In genomic region chr18:25594351-25594750, GRCh38 we compare ENCODE assay signal across 17 cellular contexts.
DNase-seq lines count a peak whose midpoint lies in the region; ATAC-seq and TF ChIP-seq lines count a peak whose summit lies in the region.
"Had no signal": no experiment of that assay in that cellular context is flagged by ENCODE, and none has a peak within 500 bp of the region (broad histone marks: within the 10 kb centered on the region; RNA-seq: fewer than 3 reads in every experiment).

No MANE protein-coding gene starts in this region.

- in situ Hi-C loops in ACHN (cut with HindIII; ENCODE audit: low pct_ligation_motif_present, low pct_unique_long_range_greater_than_20kb, low sequenced_read_pairs), result no loop called here

- H3K27ac Mint-ChIP-seq in activated naive CD8-positive, alpha-beta T cell treated with anti-CD3 and anti-CD28 coated beads for 36 hours, result no peak overlapping the region
- H3K27ac Mint-ChIP-seq in activated T-helper 1 cell treated with anti-CD3 and anti-CD28 coated beads, Interleukin-12 subunit alpha, Interleukin-12 subunit beta, Interleukin-2, Interleukin-4 antibody, amounts not matched to agents 30 ng/mL and 10 ng/mL and 1 ng/mL, durations not matched to agents 14 hours and 24 hours and 36 hours, result no peak overlapping the region

- H3K27me3 Mint-ChIP-seq in activated naive CD8-positive, alpha-beta T cell treated with anti-CD3 and anti-CD28 coated beads for 36 hours, result no peaks in the 10 kb centered on the region
- no peaks in the 10 kb centered on the region for H3K27me3 Mint-ChIP-seq in activated T-helper 1 cell treated with anti-CD3 and anti-CD28 coated beads, Interleukin-12 subunit alpha, Interleukin-12 subunit beta, Interleukin-2, Interleukin-4 antibody, amounts not matched to agents 30 ng/mL and 10 ng/mL and 1 ng/mL, durations not matched to agents 14 hours and 24 hours and 36 hours (ENCODE audit: insufficient read depth)

- H3K4me3 ChIP-seq in fibroblast of villous mesenchyme (ENCODE audit: low read depth, low read length), result no peak overlapping the region
- H3K4me3 ChIP-seq: GM12878, MG63 had no signal

- TF ChIP-seq CTCF in fibroblast of villous mesenchyme (IDR thresholded peaks at IDR 0.05; ENCODE audit: insufficient read depth, low read depth, low read length), result no peak

- H3K9me3 Mint-ChIP-seq in activated naive CD8-positive, alpha-beta T cell treated with anti-CD3 and anti-CD28 coated beads for 36 hours, result no peaks in the 10 kb centered on the region
- no peaks in the 10 kb centered on the region for H3K9me3 Mint-ChIP-seq in activated T-helper 1 cell treated with anti-CD3 and anti-CD28 coated beads, Interleukin-12 subunit alpha, Interleukin-12 subunit beta, Interleukin-2, Interleukin-4 antibody, amounts not matched to agents 30 ng/mL and 10 ng/mL and 1 ng/mL, durations not matched to agents 14 hours and 24 hours and 36 hours

- no peak for ATAC-seq in GM19452 (IDR thresholded peaks at IDR 0.05; ENCODE audit: unreplicated experiment)
- ATAC-seq: GM12878 had no signal

- no peaks in the 10 kb centered on the region for H3K4me1 Mint-ChIP-seq in activated naive CD8-positive, alpha-beta T cell treated with anti-CD3 and anti-CD28 coated beads for 36 hours
- no peaks in the 10 kb centered on the region for H3K4me1 Mint-ChIP-seq in activated T-helper 1 cell treated with anti-CD3 and anti-CD28 coated beads, Interleukin-12 subunit alpha, Interleukin-12 subunit beta, Interleukin-2, Interleukin-4 antibody, amounts not matched to agents 30 ng/mL and 10 ng/mL and 1 ng/mL, durations not matched to agents 14 hours and 24 hours and 36 hours (ENCODE audit: low read depth)

- intact Hi-C loops in activated T-helper 1 cell treated with anti-CD3 and anti-CD28 coated beads, Interleukin-12 subunit alpha, Interleukin-12 subunit beta, Interleukin-2, Interleukin-4 antibody, amounts not matched to agents 30 ng/mL and 10 ng/mL and 1 ng/mL, durations not matched to agents 14 hours and 24 hours and 36 hours (cut with micrococcal nuclease), result no loop called here

- H3K4me3 Mint-ChIP-seq in activated naive CD8-positive, alpha-beta T cell treated with anti-CD3 and anti-CD28 coated beads for 36 hours, result no peak overlapping the region
- no peak overlapping the region for H3K4me3 Mint-ChIP-seq in activated T-helper 1 cell treated with anti-CD3 and anti-CD28 coated beads, Interleukin-12 subunit alpha, Interleukin-12 subunit beta, Interleukin-2, Interleukin-4 antibody, amounts not matched to agents 30 ng/mL and 10 ng/mL and 1 ng/mL, durations not matched to agents 14 hours and 24 hours and 36 hours

- DNase-seq in ACHN, result peak; percentile 2
- peak; percentile 8 for DNase-seq in HS-5 (ENCODE audit: low read depth)
- DNase-seq in amniotic epithelial cell (ENCODE audit: low read depth), result peak; percentile 78
- DNase-seq in fibroblast of villous mesenchyme (ENCODE audit: low read depth), result peak; percentile 23
- DNase-seq in activated naive CD8-positive, alpha-beta T cell treated with anti-CD3 and anti-CD28 coated beads for 36 hours, result no peak
- no peak for DNase-seq in activated T-helper 1 cell treated with anti-CD3 and anti-CD28 coated beads, Interleukin-12 subunit alpha, Interleukin-12 subunit beta, Interleukin-2, Interleukin-4 antibody, amounts not matched to agents 30 ng/mL and 10 ng/mL and 1 ng/mL, durations not matched to agents 14 hours and 24 hours and 36 hours (ENCODE audit: low spot score)
- DNase-seq in superior temporal gyrus (ENCODE audit: extremely low spot score), result no peak
- DNase-seq: 8988T, C1 segment of cervical spinal cord, HCEC 1CT, KBM-7, MG63, NCI-H1105, NCI-H187, SHP77 had no signal

- H3K36me3 Mint-ChIP-seq in activated naive CD8-positive, alpha-beta T cell treated with anti-CD3 and anti-CD28 coated beads for 36 hours, result no peaks in the 10 kb centered on the region
- H3K36me3 Mint-ChIP-seq in activated T-helper 1 cell treated with anti-CD3 and anti-CD28 coated beads, Interleukin-12 subunit alpha, Interleukin-12 subunit beta, Interleukin-2, Interleukin-4 antibody, amounts not matched to agents 30 ng/mL and 10 ng/mL and 1 ng/mL, durations not matched to agents 14 hours and 24 hours and 36 hours (ENCODE audit: low read depth), result no peaks in the 10 kb centered on the region

Comparison
In these comparisons a context has a peak if more than half of its experiments do, and no peak if none do; other contexts are left out.
1. DNase-seq: peak in ACHN (single experiment), HS-5 (single experiment), amniotic epithelial cell (single experiment) and fibroblast of villous mesenchyme (single experiment); none in activated naive CD8-positive, alpha-beta T cell treated with anti-CD3 and anti-CD28 coated beads for 36 hours (single experiment), activated T-helper 1 cell treated with anti-CD3 and anti-CD28 coated beads, Interleukin-12 subunit alpha, Interleukin-12 subunit beta, Interleukin-2, Interleukin-4 antibody, amounts not matched to agents 30 ng/mL and 10 ng/mL and 1 ng/mL, durations not matched to agents 14 hours and 24 hours and 36 hours (single experiment) and superior temporal gyrus (single experiment).